5 cellular contexts compared by ENCODE assay signal in genomic region chr21:6044695-6045094, GRCh38.
A peak's percentile ranks its signal among the peaks of the same experiment; 100 is the strongest.
DNase-seq lines count a peak whose midpoint lies in the region; ATAC-seq, FAIRE-seq and TF ChIP-seq lines count a peak whose summit lies in the region.
"Not testable (repeated sequence)": the region's sequence is repeated elsewhere in the genome, so short reads cannot be mapped to it uniquely, and the experiment has no call there.

No MANE protein-coding gene starts in this region.

- H2AFZ ChIP-seq in HepG2 (ENCODE audit: low read length): not testable (repeated sequence)

- not testable (repeated sequence) for H3K9me3 ChIP-seq in HepG2 (ENCODE audit: low read length); naive thymus-derived CD4-positive, alpha-beta T cell (ENCODE audit: control insufficient read depth in 2 of 3, low read length in 3 of 3); spleen

- not testable (repeated sequence) for H3K79me2 ChIP-seq in HepG2 (ENCODE audit: insufficient read depth, low read length)

- not testable (repeated sequence) for H3K27ac ChIP-seq in foreskin keratinocyte; HepG2 (ENCODE audit: extremely low read length, insufficient read depth, low read length); naive thymus-derived CD4-positive, alpha-beta T cell (ENCODE audit: low read depth, low read length); spleen

- WGBS in HepG2 (ENCODE audit: low lambda C conversion rate): no CpG with 5 or more reads among the region's 13 CpGs
- no CpG with 5 or more reads among the region's 13 CpGs for WGBS in spleen, 5 donors

- H3K36me3 ChIP-seq in HepG2 (replicated peaks in 1 of 2; ENCODE audit: control insufficient read depth in 1 of 2, insufficient read depth in 2 of 2, low read length in 2 of 2); naive thymus-derived CD4-positive, alpha-beta T cell (ENCODE audit: control insufficient read depth in 2 of 3, insufficient read depth in 3 of 3, low read length in 3 of 3); spleen: not testable (repeated sequence)

- H3K27ac Mint-ChIP-seq in naive thymus-derived CD4-positive, alpha-beta T cell: not testable (repeated sequence)

- CTCF ChIA-PET in HepG2 (lab: Yijun Ruan, JAX; ENCODE audit: low intra/inter-chr PET ratio, low total read pairs); naive thymus-derived CD4-positive, alpha-beta T cell (lab: Charles Lee): not testable (repeated sequence)

- not testable (repeated sequence) for H3K4me1 ChIP-seq in foreskin keratinocyte; HepG2 (ENCODE audit: insufficient read depth, low read length); naive thymus-derived CD4-positive, alpha-beta T cell (ENCODE audit: control insufficient read depth in 2 of 2, insufficient read depth in 2 of 2, low read length in 2 of 2); spleen

- TF ChIP-seq EP300 in HepG2 (IDR thresholded peaks at IDR 0.05; ENCODE audit: low read depth in 2 of 2, low read length in 2 of 2); HepG2 (CRISPR knock-in tag; IDR thresholded peaks at IDR 0.05; ENCODE audit: borderline replicate concordance): not testable (repeated sequence)

- H3K4me2 ChIP-seq in HepG2 (ENCODE audit: low read depth, low read length): not testable (repeated sequence)

- ATAC-seq in SK-N-SH treated with all-trans-retinoic acid at 6 μM for 48 hours: peak; percentile 51
- ATAC-seq in foreskin keratinocyte: peak; percentile 74
- ATAC-seq in HepG2: peak; percentile 21; the same call in 2 of the 3 replicates
- peak; percentile 51 for ATAC-seq in naive thymus-derived CD4-positive, alpha-beta T cell

- H4K20me1 ChIP-seq in HepG2 (ENCODE audit: insufficient read depth, low read length): not testable (repeated sequence)

- not testable (repeated sequence) for H3K27me3 ChIP-seq in foreskin keratinocyte; HepG2 (ENCODE audit: control insufficient read depth in 1 of 2, insufficient read depth in 2 of 2, low read length in 2 of 2); naive thymus-derived CD4-positive, alpha-beta T cell (ENCODE audit: control insufficient read depth in 2 of 2, insufficient read depth in 2 of 2, low read length in 2 of 2); spleen (replicated peaks in 1 of 7)

- not testable (repeated sequence) for H3K4me3 Mint-ChIP-seq in naive thymus-derived CD4-positive, alpha-beta T cell

- intact Hi-C loops in HepG2 (cut with micrococcal nuclease; ENCODE audit: unreplicated experiment); naive thymus-derived CD4-positive, alpha-beta T cell (cut with micrococcal nuclease); spleen (cut with DNase I; ENCODE audit: low total_unique reads): not testable (repeated sequence)

- TF ChIP-seq POLR2A in HepG2 (IDR thresholded peaks at IDR 0.05; ENCODE audit: insufficient read depth in 1 of 2, low read depth in 2 of 2, low read length in 2 of 2); spleen (IDR thresholded peaks at IDR 0.05): not testable (repeated sequence)

- not testable (repeated sequence) for H3K9me3 Mint-ChIP-seq in naive thymus-derived CD4-positive, alpha-beta T cell

- not testable (repeated sequence) for H3K36me3 Mint-ChIP-seq in naive thymus-derived CD4-positive, alpha-beta T cell

- not testable (repeated sequence) for H3K4me3 ChIP-seq in HepG2 (replicated peaks in 1 of 3; ENCODE audit: insufficient read depth in 1 of 3, low read depth in 2 of 3, low read length in 3 of 3); naive thymus-derived CD4-positive, alpha-beta T cell (ENCODE audit: low read length); spleen

- DNase-seq in foreskin keratinocyte; HepG2 (ENCODE audit: low spot score); naive thymus-derived CD4-positive, alpha-beta T cell: not testable (repeated sequence)
- DNase-seq in spleen: peak; percentile 17

- in situ Hi-C loops in HepG2 (cut with HindIII; ENCODE audit: extremely low pct_ligation_motif_present, low pct_unique_long_range_greater_than_20kb): not testable (repeated sequence)

- not testable (repeated sequence) for BruUV-seq in HepG2 (replicated peaks; lab: Mats Ljungman, UMichigan)

- not testable (repeated sequence) for H3K9ac ChIP-seq in HepG2 (ENCODE audit: insufficient read depth, low read depth, low read length)

- not testable (repeated sequence) for FAIRE-seq in HepG2 (lab: Jason Lieb, UNC)

- not testable (repeated sequence) for H3K27me3 Mint-ChIP-seq in naive thymus-derived CD4-positive, alpha-beta T cell

- not testable (repeated sequence) for H3K4me1 Mint-ChIP-seq in naive thymus-derived CD4-positive, alpha-beta T cell

- TF ChIP-seq RAD21 in HepG2 (CRISPR knock-in tag; IDR thresholded peaks at IDR 0.05): not testable (repeated sequence)

- not testable (repeated sequence) for TF ChIP-seq CTCF in foreskin keratinocyte (conservative IDR thresholded peaks at IDR 0.05); HepG2 (CRISPR knock-in tag; IDR thresholded peaks at IDR 0.05); spleen (IDR thresholded peaks at IDR 0.05 in 8 of 11, conservative IDR thresholded peaks at IDR 0.05 in 3 of 11)

- POLR2A ChIA-PET in HepG2 (lab: Yijun Ruan, JAX); naive thymus-derived CD4-positive, alpha-beta T cell (lab: Charles Lee): not testable (repeated sequence)

Comparison
In these comparisons a context has a peak if more than half of its experiments do, and no peak if none do; other contexts are left out.
1. ATAC-seq: peak in every context shown above with its lines; median percentile 74 in foreskin keratinocyte; 51 in SK-N-SH treated with all-trans-retinoic acid at 6 μM for 48 hours; 51 in naive thymus-derived CD4-positive, alpha-beta T cell; 21 in HepG2.